Comparison of ENCODE assay signal across 9 cellular contexts in genomic region chr12:54359762-54360351, GRCh38. TPM values are rescaled to one million over a fixed set of nuclear protein-coding genes. Genes with fewer than 3 reads are reported as not detected.
A peak's percentile ranks its signal among the peaks of the same experiment; 100 is the strongest.
DNase-seq lines count a peak whose midpoint lies in the region; ATAC-seq and TF ChIP-seq lines count a peak whose summit lies in the region.
"Had no signal": no experiment of that assay in that cellular context is flagged by ENCODE, and none has a peak within 500 bp of the region (broad histone marks: within the 10 kb centered on the region; RNA-seq: fewer than 3 reads in every experiment).

No MANE protein-coding gene starts in this region.

- H3K27me3 ChIP-seq in heart right ventricle (no peaks in the 10 kb centered on the region), mammary epithelial cell (ENCODE audit: insufficient read depth, low read length) (no peaks in the 10 kb centered on the region), mesendoderm (ENCODE audit: insufficient read depth, low read length, poor library complexity) (no peaks in the 10 kb centered on the region), vagina (no peaks in the 10 kb centered on the region)

- no peak overlapping the region for H4K8ac ChIP-seq in mesendoderm (ENCODE audit: low read depth, low read length)

- H4K5ac ChIP-seq in mesendoderm (ENCODE audit: low read length) = no peak overlapping the region

- H3K4me3 ChIP-seq in heart right ventricle (peak overlapping the region in 9 of 10 donors; percentile 48 to 76 (median 66)), mammary epithelial cell (replicated peaks in 1 of 3; ENCODE audit: insufficient read depth in 1 of 3, low read depth in 2 of 3, low read length in 3 of 3) (peak overlapping the region; percentile 38 to 53 (median 42)), mesendoderm (ENCODE audit: low read length) (peak overlapping the region; percentile 39), vagina (peak overlapping the region; percentile 52 to 75)

- dilution Hi-C loops in mammary epithelial cell (cut with HindIII; ENCODE audit: low sequenced_read_pairs) = loop anchor here (5.0 to 25.0 kb wide), 3 partner anchors 68 to 348 kb away; partner anchors contain the start of genes HOXC8 and HOXC9

- no peak for DNase-seq in heart right ventricle
- no peak for DNase-seq in cardiac septum (ENCODE audit: low spot score)
- no peak for DNase-seq in mammary epithelial cell
- no peak for DNase-seq in mesendoderm
- DNase-seq in vagina (ENCODE audit: extremely low spot score in 2 of 2) = no peak
- no peak for DNase-seq in Ammon's horn (ENCODE audit: low spot score)

- peak overlapping the region; percentile 95 for H3K56ac ChIP-seq in mesendoderm (ENCODE audit: low read length)

- no peaks in the 10 kb centered on the region for H3K79me1 ChIP-seq in mesendoderm (ENCODE audit: low read length)

- TF ChIP-seq CTCF in heart right ventricle (IDR thresholded peaks at IDR 0.05) (no peak), mammary epithelial cell (conservative IDR thresholded peaks at IDR 0.05 in 1 of 2, IDR thresholded peaks at IDR 0.05 in 1 of 2; ENCODE audit: extremely low read depth in 1 of 2, insufficient read depth in 1 of 2, low read depth in 1 of 2, low read length in 2 of 2) (no peak), vagina (IDR thresholded peaks at IDR 0.05) (no peak)

- H2BK5ac ChIP-seq in mesendoderm (ENCODE audit: low read length) = peak overlapping the region; percentile 81

- no peak overlapping the region for H2AK5ac ChIP-seq in mesendoderm (ENCODE audit: low read length)

- ATAC-seq in heart right ventricle (no peak), GM19463 (IDR thresholded peaks at IDR 0.05; ENCODE audit: unreplicated experiment) (no peak), GM21360 (IDR thresholded peaks at IDR 0.05; ENCODE audit: unreplicated experiment) (no peak)

- in situ Hi-C loops in mammary epithelial cell (cut with MboI; ENCODE audit: low sequenced_read_pairs in 2 of 2) = loop anchor here (5.0 to 25.0 kb wide), 3 partner anchors 63 to 348 kb away; partner anchors contain the start of genes HOXC8 (in 2 of the 2) and HOXC9 (in 2 of the 2)

- H3K79me2 ChIP-seq in mammary epithelial cell (ENCODE audit: insufficient read depth, low read length) = no peaks in the 10 kb centered on the region
- H3K79me2 ChIP-seq in mesendoderm (ENCODE audit: control insufficient read depth, insufficient read depth, low read length) = no peaks in the 10 kb centered on the region

- H3K9ac ChIP-seq in mammary epithelial cell (ENCODE audit: insufficient read depth, low read length) (peak overlapping the region; percentile 78), mesendoderm (ENCODE audit: low read length) (peak overlapping the region; percentile 86)

- peak overlapping the region; percentile 46 for H3K4ac ChIP-seq in mesendoderm (ENCODE audit: low read depth, low read length)

- H3K4me2 ChIP-seq in mammary epithelial cell (ENCODE audit: insufficient read depth, low read depth, low read length) = peak overlapping the region; percentile 71
- H3K4me2 ChIP-seq in mesendoderm (ENCODE audit: low read length) = peak overlapping the region; percentile 93

- H3K9me3 ChIP-seq in heart right ventricle (no peaks in the 10 kb centered on the region), mammary epithelial cell (replicated peaks; ENCODE audit: insufficient read depth, low read length) (no peaks in the 10 kb centered on the region), vagina (no peaks in the 10 kb centered on the region)

- intact Hi-C loops in heart right ventricle (cut with DNase I) (loop anchor here (1.0 to 10.0 kb wide), 13 partner anchors 23 to 345 kb away; partner anchors contain the start of genes CBX5 (in 1 of the 10), COPZ1 (in 1 of the 10) and HNRNPA1 (in 1 of the 10)), cardiac septum (cut with DNase I) (loop anchor here (1.0 to 5.0 kb wide), 3 partner anchors 23 to 143 kb away; partner anchors contain the start of genes CBX5 and HNRNPA1), mammary epithelial cell (cut with micrococcal nuclease) (loop anchor here (1.0 to 10.0 kb wide), 6 partner anchors 66 to 355 kb away; partner anchors contain the start of genes HOXC8 and HOXC9), vagina (cut with DNase I) (loop anchor here (5.0 to 10.0 kb wide), 3 partner anchors 78 to 145 kb away; partner anchors contain the start of genes CBX5 and HNRNPA1)

- peak overlapping the region; percentile 5 for H3K18ac ChIP-seq in mesendoderm (ENCODE audit: low read length)

- TSS peak; percentile 81 for BruUV-seq in mammary epithelial cell (replicated peaks; lab: Mats Ljungman, UMichigan)

- no peaks in the 10 kb centered on the region for H3K36me3 ChIP-seq in heart right ventricle
- H3K36me3 ChIP-seq in mammary epithelial cell (ENCODE audit: insufficient read depth, low read length) = no peaks in the 10 kb centered on the region
- H3K36me3 ChIP-seq in mesendoderm (ENCODE audit: control insufficient read depth, insufficient read depth, low read length) = no peaks in the 10 kb centered on the region
- H3K36me3 ChIP-seq in vagina = no peaks in the 10 kb centered on the region

- no peak overlapping the region for H2BK15ac ChIP-seq in mesendoderm (replicated peaks; ENCODE audit: low read depth)

- H3K4me1 ChIP-seq in heart right ventricle (peaks cover 4 to 51% (median 17%) of the 10 kb centered on the region in 9 donors), mammary epithelial cell (ENCODE audit: insufficient read depth, low read length) (peaks cover 24% of the 10 kb centered on the region), mesendoderm (ENCODE audit: control insufficient read depth, low read depth, low read length) (peaks cover 18% of the 10 kb centered on the region), vagina (peaks cover 24% of the 10 kb centered on the region)

- 45 to 51% methylated on average over 9 of the region's 9 CpGs for WGBS in heart right ventricle, 2 donors
- 63% methylated on average over 9 of the region's 9 CpGs for WGBS in mammary epithelial cell (ENCODE audit: low coverage, missing lambda C conversion rate)
- WGBS in mesendoderm (ENCODE audit: extremely low coverage, insufficient coverage, low lambda C conversion rate) = no CpG with 5 or more reads among the region's 9 CpGs

- TF ChIP-seq POLR2A in vagina (IDR thresholded peaks at IDR 0.05) = no peak

- H4K20me1 ChIP-seq in mammary epithelial cell (ENCODE audit: insufficient read depth, low read length) = no peaks in the 10 kb centered on the region

- H3K23ac ChIP-seq in mesendoderm (ENCODE audit: low read length) = no peak overlapping the region

- no peak overlapping the region for H2BK120ac ChIP-seq in mesendoderm (ENCODE audit: low read depth, low read length)

- peak overlapping the region; percentile 82 for H2AFZ ChIP-seq in mammary epithelial cell (ENCODE audit: low read depth, low read length)

- H3K27ac ChIP-seq in heart right ventricle (peak overlapping the region; percentile 67 to 95 (median 88)), mammary epithelial cell (ENCODE audit: insufficient read depth, low read depth, low read length) (peak overlapping the region; percentile 81), mesendoderm (ENCODE audit: low read depth, low read length) (peak overlapping the region; percentile 46), vagina (peak overlapping the region; percentile 92)

- CTCF ChIA-PET in mammary epithelial cell (lab: Charles Lee; ENCODE audit: low non-redundant PET) = interaction anchor here (0.6 to 1.1 kb wide), 3 partner anchors 35 to 333 kb away, joined by 4 to 11 read pairs (median 7); partner anchors contain the start of gene COPZ1

RNA-seq across cellular contexts. Expression of gene GPR84, which starts 4.4 kb away (rescaled TPM):
- 1 to 10 TPM in 1 of 10 donors, under 1 TPM in 3, not detected in 6; 0.15 to 2.9 (median 0.25) TPM for total RNA-seq in heart right ventricle
- under 1 TPM in 1 of 2 donors, not detected in 1; 0.45 TPM for polyA plus RNA-seq in heart right ventricle
- 0.22 TPM for total RNA-seq in cardiac septum
- under 1 TPM; 0.17 to 0.33 TPM for total RNA-seq in mammary epithelial cell
- polyA plus RNA-seq in mammary epithelial cell = 0.11 TPM
- not detected for polyA minus RNA-seq in mammary epithelial cell
- polyA plus RNA-seq in mesendoderm (2013, experiment 1 of 2) = not detected
- polyA plus RNA-seq in mesendoderm (2013, experiment 2 of 2) = not detected
- total RNA-seq in vagina = not detected

RNA-seq across cellular contexts. Expression of gene ZNF385A, which starts 24.7 kb away (rescaled TPM):
- total RNA-seq in heart right ventricle (10 to 100 TPM in 2 of 10 donors, 1 to 10 TPM in 8; 3.8 to 19.1 (median 4.8) TPM), cardiac septum (4.8 TPM), mammary epithelial cell (100 to 1,000 TPM in 1 of 2 donors, 10 to 100 TPM in 1; 16.0 to 102 TPM), vagina (38.8 TPM)
- polyA plus RNA-seq in heart right ventricle (10 to 100 TPM in 1 of 2 donors, 1 to 10 TPM in 1; 8.1 to 10.5 TPM), mammary epithelial cell (11.7 TPM)
- 124 TPM for polyA minus RNA-seq in mammary epithelial cell
- 6.6 TPM for polyA plus RNA-seq in mesendoderm (2013, experiment 1 of 2)
- 6.0 TPM for polyA plus RNA-seq in mesendoderm (2013, experiment 2 of 2)

RNA-seq across cellular contexts. Expression of gene COPZ1, which starts 34.9 kb away (rescaled TPM):
- total RNA-seq in heart right ventricle (100 to 1,000 TPM; 111 to 143 (median 131) TPM), cardiac septum (106 TPM), mammary epithelial cell (100 to 1,000 TPM; 113 to 155 TPM), vagina (47.6 TPM)
- polyA plus RNA-seq in heart right ventricle (100 to 1,000 TPM in 1 of 2 donors, 10 to 100 TPM in 1; 64.0 to 152 TPM), mammary epithelial cell (172 TPM)
- 168 TPM for polyA minus RNA-seq in mammary epithelial cell
- 105 TPM for polyA plus RNA-seq in mesendoderm (2013, experiment 1 of 2)
- 99.7 TPM for polyA plus RNA-seq in mesendoderm (2013, experiment 2 of 2)

RNA-seq across cellular contexts. Expression of gene NFE2, which starts 59.0 kb away (rescaled TPM):
- 1 to 10 TPM in 1 of 10 donors, under 1 TPM in 8, not detected in 1; 0.17 to 1.4 (median 0.50) TPM for total RNA-seq in heart right ventricle
- under 1 TPM in 1 of 2 donors, not detected in 1; 0.28 TPM for polyA plus RNA-seq in heart right ventricle
- 1.2 TPM for total RNA-seq in cardiac septum
- total RNA-seq in mammary epithelial cell = under 1 TPM; 0.26 to 0.67 TPM
- 0.54 TPM for polyA plus RNA-seq in mammary epithelial cell
- not detected for polyA minus RNA-seq in mammary epithelial cell
- 1.4 TPM for polyA plus RNA-seq in mesendoderm (2013, experiment 1 of 2)
- polyA plus RNA-seq in mesendoderm (2013, experiment 2 of 2) = 1.7 TPM
- total RNA-seq in vagina = not detected
- total RNA-seq: activated T-helper 17 cell treated with anti-CD3 and anti-CD28 coated beads, Interleukin-2, amount 50 U/mL, for 72 hours had no signal

RNA-seq across cellular contexts. Expression of gene ITGA5, which starts 59.2 kb away (rescaled TPM):
- total RNA-seq in heart right ventricle = 10 to 100 TPM; 35.7 to 86.1 (median 48.8) TPM
- polyA plus RNA-seq in heart right ventricle = 100 to 1,000 TPM in 1 of 2 donors, 10 to 100 TPM in 1; 31.9 to 154 TPM
- total RNA-seq in cardiac septum = 48.2 TPM
- 100 to 1,000 TPM in 1 of 2 donors, 10 to 100 TPM in 1; 74.2 to 128 TPM for total RNA-seq in mammary epithelial cell
- 119 TPM for polyA plus RNA-seq in mammary epithelial cell
- 238 TPM for polyA minus RNA-seq in mammary epithelial cell
- polyA plus RNA-seq in mesendoderm (2013, experiment 1 of 2) = 39.8 TPM
- polyA plus RNA-seq in mesendoderm (2013, experiment 2 of 2) = 35.6 TPM
- 95.0 TPM for total RNA-seq in vagina
